In genomic region chr19:6721773-6722172, GRCh38 we compare ENCODE assay signal across 1 cellular context.
TF ChIP-seq lines count a peak whose summit lies in the region.

No MANE protein-coding gene starts in this region.

TF ChIP-seq in WTC11, 78 proteins besides CTCF, POLR2A, EP300 and RAD21 (continued from another document):
- TF ChIP-seq ARID4B (CRISPR knock-in tag; IDR thresholded peaks at IDR 0.05; ENCODE audit: borderline replicate concordance) (no peak), SP1 (CRISPR knock-in tag; conservative IDR thresholded peaks at IDR 0.05) (no peak), ELF4 (CRISPR knock-in tag; IDR thresholded peaks at IDR 0.05; ENCODE audit: low read depth) (no peak), ZNF416 (CRISPR knock-in tag; IDR thresholded peaks at IDR 0.05) (no peak), ZSCAN18 (CRISPR knock-in tag; IDR thresholded peaks at IDR 0.05) (no peak), MXD4 (CRISPR knock-in tag; IDR thresholded peaks at IDR 0.05; ENCODE audit: borderline replicate concordance) (no peak), PRDM15 (CRISPR knock-in tag; IDR thresholded peaks at IDR 0.05) (no peak), JAZF1 (CRISPR knock-in tag; IDR thresholded peaks at IDR 0.05) (no peak)
TF ChIP-seq in WTC11: peak in this region for 0.
